In genomic region chr22:39474351-39474991, GRCh38 we compare ENCODE assay signal across 13 cellular contexts. TPM values are rescaled to one million over a fixed set of nuclear protein-coding genes. Genes with fewer than 3 reads are reported as not detected.
DNase-seq lines count a peak whose midpoint lies in the region; TF ChIP-seq lines count a peak whose summit lies in the region.
"Had no signal": no experiment of that assay in that cellular context is flagged by ENCODE, and none has a peak within 500 bp of the region (broad histone marks: within the 10 kb centered on the region; RNA-seq: fewer than 3 reads in every experiment).

No MANE protein-coding gene starts in this region.

- H3K4me2 ChIP-seq in OCI-LY3 (ENCODE audit: low read length) (no peak overlapping the region), trophoblast cell (ENCODE audit: low read length) (no peak overlapping the region)

- peaks cover 45% of the 10 kb centered on the region for H3K79me1 ChIP-seq in trophoblast cell (ENCODE audit: low read length)

- no peak overlapping the region for H3K27ac Mint-ChIP-seq in Calu3 (ENCODE audit: unreplicated experiment)
- H3K27ac Mint-ChIP-seq in nephron progenitor cell: no peak overlapping the region
- H3K27ac Mint-ChIP-seq: activated T-cell treated with anti-CD3 and anti-CD28 coated beads, Interleukin-2, amount 50 U/mL, for 24 hours; CD8-positive, alpha-beta T cell had no signal

- no TSS peak for BruUV-seq in Calu3 (replicated peaks; lab: Mats Ljungman, UMichigan)

- H3K14ac ChIP-seq in trophoblast cell (ENCODE audit: low read length): peak overlapping the region; percentile 10

- TF ChIP-seq CTCF in Calu3 (IDR thresholded peaks at IDR 0.05; ENCODE audit: unreplicated experiment) (no peak), OCI-LY3 (IDR thresholded peaks at IDR 0.05; ENCODE audit: low read depth, low read length) (no peak), fibroblast of the aortic adventitia (IDR thresholded peaks at IDR 0.05; ENCODE audit: insufficient read depth, low read length) (no peak), nephron progenitor cell (IDR thresholded peaks at IDR 0.05) (no peak)

- H4K12ac ChIP-seq in trophoblast cell (ENCODE audit: low read depth, low read length): no peak overlapping the region

- peak overlapping the region; percentile 36 for H3K18ac ChIP-seq in trophoblast cell (ENCODE audit: low read length)

- peak overlapping the region; percentile 60 for H2BK5ac ChIP-seq in trophoblast cell (ENCODE audit: low read depth, low read length, poor library complexity)

- H2BK12ac ChIP-seq in trophoblast cell (ENCODE audit: low read length): peak overlapping the region; percentile 4

- no peak overlapping the region for H3K4me3 ChIP-seq in OCI-LY3 (ENCODE audit: low read length)
- H3K4me3 ChIP-seq in fibroblast of the aortic adventitia (ENCODE audit: low read depth, low read length): no peak overlapping the region
- H3K4me3 ChIP-seq in trophoblast cell (ENCODE audit: low read depth, low read length): no peak overlapping the region

- CTCF ChIA-PET in Calu3 (lab: Charles Lee): interaction anchor here (1.3 kb wide), 1 partner anchor 18 kb away, joined by 3 read pairs; no protein-coding TSS in a partner anchor

- H3K4me1 Mint-ChIP-seq in Calu3 (ENCODE audit: low read depth, unreplicated experiment) (peaks cover 57% of the 10 kb centered on the region), nephron progenitor cell (peaks cover 52% of the 10 kb centered on the region)

- H3K4me1 ChIP-seq in OCI-LY3 (ENCODE audit: low read length): peaks cover 41% of the 10 kb centered on the region
- H3K4me1 ChIP-seq in trophoblast cell (ENCODE audit: control insufficient read depth in 1 of 2, insufficient read depth in 2 of 2, low read length in 2 of 2): peaks cover 54 to 56% of the 10 kb centered on the region in 2 experiments

- H3K36me3 Mint-ChIP-seq in Calu3 (ENCODE audit: insufficient read depth, unreplicated experiment): peaks cover 27% of the 10 kb centered on the region
- no peaks in the 10 kb centered on the region for H3K36me3 Mint-ChIP-seq in nephron progenitor cell (ENCODE audit: low read depth)
- H3K36me3 Mint-ChIP-seq: CD8-positive, alpha-beta T cell had no signal

- DNase-seq in Calu3: peak; percentile 22
- DNase-seq in fibroblast of the aortic adventitia (ENCODE audit: low read depth): peak; percentile 20
- peak; percentile 99 for DNase-seq in trophoblast cell
- no peak for DNase-seq in nephron progenitor cell
- no peak for DNase-seq in nucleus accumbens (lab: John Stamatoyannopoulos, UW)
- DNase-seq in DMS53 (lab: John Stamatoyannopoulos, UW): no peak
- DNase-seq in activated naive CD4-positive, alpha-beta T cell (lab: John Stamatoyannopoulos, UW): no peak
- DNase-seq: activated T-cell treated with anti-CD3 and anti-CD28 coated beads, Interleukin-2, amount 50 U/mL, for 24 hours; NCI-H1436; NCI-H526 treated with DMSO at 0.1 percent for 48 hours; stimulated activated CD4-positive, alpha-beta T cell treated with anti-CD3 and anti-CD28 coated beads, Interleukin-15, amount 100 ng/mL, for 24 hours had no signal

- H3K27ac ChIP-seq in OCI-LY3 (ENCODE audit: low read length) (0 out of 2 replicates have a peak overlapping the region, but pooled peaks have one; percentile 22), trophoblast cell (ENCODE audit: low read depth, low read length) (peak overlapping the region; percentile 89)

- H2AK5ac ChIP-seq in trophoblast cell (ENCODE audit: low read length): peak overlapping the region; percentile 16

- no peaks in the 10 kb centered on the region for H3K27me3 ChIP-seq in OCI-LY3 (ENCODE audit: low read depth, low read length)
- H3K27me3 ChIP-seq in trophoblast cell (ENCODE audit: insufficient read depth, low read length): no peaks in the 10 kb centered on the region

- H3K9me3 Mint-ChIP-seq in Calu3 (ENCODE audit: low read depth, unreplicated experiment) (no peaks in the 10 kb centered on the region), nephron progenitor cell (no peaks in the 10 kb centered on the region)
- H3K9me3 Mint-ChIP-seq: activated T-cell treated with anti-CD3 and anti-CD28 coated beads, Interleukin-2, amount 50 U/mL, for 24 hours; CD8-positive, alpha-beta T cell had no signal

- H3K36me3 ChIP-seq in OCI-LY3 (replicated peaks; ENCODE audit: low read depth, low read length) (peaks cover 37% of the 10 kb centered on the region), trophoblast cell (ENCODE audit: control insufficient read depth in 1 of 2, insufficient read depth in 2 of 2, low read length in 2 of 2) (peaks cover 10 to 11% of the 10 kb centered on the region in 2 experiments)

- no peak overlapping the region for H3K4ac ChIP-seq in trophoblast cell (ENCODE audit: low read depth, low read length)

- no peak overlapping the region for H4K8ac ChIP-seq in trophoblast cell (ENCODE audit: low read depth, low read length)

- peaks cover 77% of the 10 kb centered on the region for H4K20me1 ChIP-seq in OCI-LY3 (ENCODE audit: insufficient read depth, low read length)

- no CpG with 5 or more reads among the region's 9 CpGs for WGBS in trophoblast cell (ENCODE audit: extremely low coverage, insufficient coverage, insufficient read length)

- H3K23ac ChIP-seq in trophoblast cell (ENCODE audit: low read length): no peak overlapping the region

- H3K79me2 ChIP-seq in OCI-LY3 (ENCODE audit: low read length): peaks cover 100% of the 10 kb centered on the region
- H3K79me2 ChIP-seq in trophoblast cell (ENCODE audit: control insufficient read depth, insufficient read depth, low read length, poor library complexity): peaks cover 25% of the 10 kb centered on the region

- peak overlapping the region; percentile 85 for H3K4me3 Mint-ChIP-seq in Calu3 (ENCODE audit: low read depth, unreplicated experiment)
- H3K4me3 Mint-ChIP-seq in nephron progenitor cell: no peak overlapping the region
- H3K4me3 Mint-ChIP-seq: activated T-cell treated with anti-CD3 and anti-CD28 coated beads, Interleukin-2, amount 50 U/mL, for 24 hours; CD8-positive, alpha-beta T cell had no signal

- H4K91ac ChIP-seq in trophoblast cell (ENCODE audit: low read depth, low read length): peak overlapping the region; percentile 92

- H3K9ac ChIP-seq in OCI-LY3 (ENCODE audit: low read length) (no peak overlapping the region), trophoblast cell (ENCODE audit: low read length) (no peak overlapping the region)

- H2AFZ ChIP-seq in OCI-LY3 (ENCODE audit: low read depth, low read length) (no peak overlapping the region), trophoblast cell (ENCODE audit: insufficient read depth, low read length, poor library complexity) (no peak overlapping the region)

- intact Hi-C loops in Calu3 (cut with micrococcal nuclease; ENCODE audit: unreplicated experiment): loop anchor here (2.0 kb wide), 1 partner anchor 38 kb away; no protein-coding TSS in a partner anchor

- no peaks in the 10 kb centered on the region for H3K9me3 ChIP-seq in OCI-LY3 (ENCODE audit: insufficient read depth, low read length)
- no peaks in the 10 kb centered on the region for H3K9me3 ChIP-seq in trophoblast cell (ENCODE audit: insufficient read depth, low read depth, low read length)

- peak overlapping the region; percentile 57 for H2BK120ac ChIP-seq in trophoblast cell (ENCODE audit: insufficient read depth, low read length, poor library complexity)

- H3K27me3 Mint-ChIP-seq in Calu3 (ENCODE audit: unreplicated experiment) (no peaks in the 10 kb centered on the region), nephron progenitor cell (ENCODE audit: low read depth, poor library complexity) (peaks cover 3% of the 10 kb centered on the region)
- H3K27me3 Mint-ChIP-seq: activated T-cell treated with anti-CD3 and anti-CD28 coated beads, Interleukin-2, amount 50 U/mL, for 24 hours had no signal

RNA-seq across cellular contexts. Expression of gene MGAT3, which starts 17.7 kb away (rescaled TPM):
- 33.0 and 51.5 TPM in 2 replicates for total RNA-seq in Calu3 (2022)
- 0.27 and 2.0 TPM in 2 replicates for total RNA-seq in fibroblast of the aortic adventitia (ENCODE audit: low replicate concordance)
- 19.8 and 20.9 TPM in 2 replicates for polyA plus RNA-seq in trophoblast cell (2013)

RNA-seq across cellular contexts. Expression of gene MIEF1, which starts 27.6 kb away (rescaled TPM):
- total RNA-seq in Calu3 (2022) (39.2 and 44.3 TPM in 2 replicates), fibroblast of the aortic adventitia (ENCODE audit: low replicate concordance) (24.0 and 27.7 TPM in 2 replicates)
- polyA plus RNA-seq in trophoblast cell (2013): 26.5 and 27.5 TPM in 2 replicates

RNA-seq across cellular contexts. Expression of gene ATF4, which starts 45.9 kb away (rescaled TPM):
- 294 and 372 TPM in 2 replicates for total RNA-seq in Calu3 (2022)
- total RNA-seq in fibroblast of the aortic adventitia (ENCODE audit: low replicate concordance): 259 and 946 TPM in 2 replicates
- polyA plus RNA-seq in trophoblast cell (2013): 602 and 615 TPM in 2 replicates

RNA-seq across cellular contexts. Expression of gene RPS19BP1, which starts 58.1 kb away (rescaled TPM):
- 82.9 and 87.7 TPM in 2 replicates for total RNA-seq in Calu3 (2022)
- 39.6 and 108 TPM in 2 replicates for total RNA-seq in fibroblast of the aortic adventitia (ENCODE audit: low replicate concordance)
- 87.1 and 87.7 TPM in 2 replicates for polyA plus RNA-seq in trophoblast cell (2013)

Comparison
In these comparisons a context has a peak if more than half of its experiments do, and no peak if none do; other contexts are left out.
1. DNase-seq: peak in Calu3 (single experiment), fibroblast of the aortic adventitia (single experiment) and trophoblast cell (2 of 2); none in nephron progenitor cell (single experiment), nucleus accumbens (0 of 56), DMS53 (single experiment) and activated naive CD4-positive, alpha-beta T cell (0 of 4).
2. RNA of gene MGAT3, which starts 17.7 kb away (total RNA-seq): 33.0 to 51.5 TPM in Calu3; 0.27 to 2.0 TPM in fibroblast of the aortic adventitia; every median in the first group is over 10 times any median in the second.